9 cellular contexts compared by ENCODE assay signal in genomic region chr13:40539954-40540706, GRCh38.
A peak's percentile ranks its signal among the peaks of the same experiment; 100 is the strongest.
DNase-seq lines count a peak whose midpoint lies in the region; ATAC-seq and TF ChIP-seq lines count a peak whose summit lies in the region.
"Had no signal": no experiment of that assay in that cellular context is flagged by ENCODE, and none has a peak within 500 bp of the region (broad histone marks: within the 10 kb centered on the region; RNA-seq: fewer than 3 reads in every experiment).

No MANE protein-coding gene starts in this region.

- CTCF ChIA-PET in activated CD4-positive, alpha-beta memory T cell treated with anti-CD3 and anti-CD28 coated beads, Interleukin-2, amount 10 ng/mL, durations not matched to agents 7 days and 5 days (lab: Charles Lee): interaction anchor here (0.6 kb wide), 1 partner anchor 372 kb away, joined by 3 read pairs; no protein-coding TSS in a partner anchor

- peak; percentile 78 for DNase-seq in AG20443 (ENCODE audit: low spot score)
- DNase-seq in LHCN-M2 (ENCODE audit: low read depth): peak; percentile 88
- DNase-seq in endothelial cell (ENCODE audit: low spot score): no peak
- no peak for DNase-seq in COR-L47 (lab: John Stamatoyannopoulos, UW)
- no peak for DNase-seq in activated CD4-positive, alpha-beta memory T cell treated with anti-CD3 and anti-CD28 coated beads, Interleukin-2, amount 10 ng/mL, durations not matched to agents 7 days and 5 days
- no peak for DNase-seq in stimulated activated effector memory CD8-positive, alpha-beta T cell treated with anti-CD3 and anti-CD28 coated beads, Interleukin-12 subunit alpha, Interleukin-12 subunit beta, amount 100 ng/mL, for 72 hours (ENCODE audit: low spot score in 2 of 2)
- DNase-seq: WERI-Rb-1 had no signal

- H3K36me3 Mint-ChIP-seq in endothelial cell (ENCODE audit: low read depth, unreplicated experiment): no peaks in the 10 kb centered on the region
- H3K36me3 Mint-ChIP-seq in activated CD4-positive, alpha-beta memory T cell treated with anti-CD3 and anti-CD28 coated beads, Interleukin-2, amount 10 ng/mL, durations not matched to agents 7 days and 5 days (ENCODE audit: low read depth): no peaks in the 10 kb centered on the region
- no peaks in the 10 kb centered on the region for H3K36me3 Mint-ChIP-seq in stimulated activated effector memory CD8-positive, alpha-beta T cell treated with anti-CD3 and anti-CD28 coated beads, Interleukin-12 subunit alpha, Interleukin-12 subunit beta, amount 100 ng/mL, for 72 hours

- H3K36me3 ChIP-seq in mesodermal cell (ENCODE audit: control insufficient read depth, insufficient read depth, low read length): no peaks in the 10 kb centered on the region
- H3K36me3 ChIP-seq: WERI-Rb-1 had no signal

- peak overlapping the region; percentile 75 for H3K27ac Mint-ChIP-seq in endothelial cell (ENCODE audit: unreplicated experiment)
- no peak overlapping the region for H3K27ac Mint-ChIP-seq in activated CD4-positive, alpha-beta memory T cell treated with anti-CD3 and anti-CD28 coated beads, Interleukin-2, amount 10 ng/mL, durations not matched to agents 7 days and 5 days
- H3K27ac Mint-ChIP-seq in stimulated activated effector memory CD8-positive, alpha-beta T cell treated with anti-CD3 and anti-CD28 coated beads, Interleukin-12 subunit alpha, Interleukin-12 subunit beta, amount 100 ng/mL, for 72 hours: no peak overlapping the region

- 69 to 86% methylated on average over 3 of the region's 8 CpGs for WGBS in mesodermal cell (ENCODE audit: insufficient coverage in 2 of 2), 2 experiments

- no peaks in the 10 kb centered on the region for H3K9me3 Mint-ChIP-seq in endothelial cell (ENCODE audit: unreplicated experiment)
- H3K9me3 Mint-ChIP-seq in activated CD4-positive, alpha-beta memory T cell treated with anti-CD3 and anti-CD28 coated beads, Interleukin-2, amount 10 ng/mL, durations not matched to agents 7 days and 5 days: no peaks in the 10 kb centered on the region
- H3K9me3 Mint-ChIP-seq in stimulated activated effector memory CD8-positive, alpha-beta T cell treated with anti-CD3 and anti-CD28 coated beads, Interleukin-12 subunit alpha, Interleukin-12 subunit beta, amount 100 ng/mL, for 72 hours: no peaks in the 10 kb centered on the region

- H3K4me3 ChIP-seq in mesodermal cell (ENCODE audit: extremely low read depth, insufficient read depth, low read length, poor library complexity, severe bottlenecking): no peak overlapping the region

- POLR2A ChIA-PET in activated CD4-positive, alpha-beta memory T cell treated with anti-CD3 and anti-CD28 coated beads, Interleukin-2, amount 10 ng/mL, durations not matched to agents 7 days and 5 days (lab: Charles Lee): no interaction called here

- TF ChIP-seq CTCF in endothelial cell (IDR thresholded peaks at IDR 0.05; ENCODE audit: unreplicated experiment): no peak

- no peak overlapping the region for H3K4me3 Mint-ChIP-seq in endothelial cell (ENCODE audit: unreplicated experiment)
- no peak overlapping the region for H3K4me3 Mint-ChIP-seq in activated CD4-positive, alpha-beta memory T cell treated with anti-CD3 and anti-CD28 coated beads, Interleukin-2, amount 10 ng/mL, durations not matched to agents 7 days and 5 days
- no peak overlapping the region for H3K4me3 Mint-ChIP-seq in stimulated activated effector memory CD8-positive, alpha-beta T cell treated with anti-CD3 and anti-CD28 coated beads, Interleukin-12 subunit alpha, Interleukin-12 subunit beta, amount 100 ng/mL, for 72 hours

- H3K9me3 ChIP-seq in mesodermal cell (ENCODE audit: control insufficient read depth, low read length): no peaks in the 10 kb centered on the region

- H3K4me1 Mint-ChIP-seq in endothelial cell (ENCODE audit: unreplicated experiment): peaks cover 13% of the 10 kb centered on the region
- no peaks in the 10 kb centered on the region for H3K4me1 Mint-ChIP-seq in activated CD4-positive, alpha-beta memory T cell treated with anti-CD3 and anti-CD28 coated beads, Interleukin-2, amount 10 ng/mL, durations not matched to agents 7 days and 5 days
- H3K4me1 Mint-ChIP-seq in stimulated activated effector memory CD8-positive, alpha-beta T cell treated with anti-CD3 and anti-CD28 coated beads, Interleukin-12 subunit alpha, Interleukin-12 subunit beta, amount 100 ng/mL, for 72 hours: peaks cover 7% of the 10 kb centered on the region

- H3K4me1 ChIP-seq in mesodermal cell (ENCODE audit: control insufficient read depth, insufficient read depth, low read length, poor library complexity, severe bottlenecking): peaks cover 9% of the 10 kb centered on the region

- H3K27ac ChIP-seq in mesodermal cell (ENCODE audit: low read depth, low read length, severe bottlenecking): peak overlapping the region; percentile 89
- H3K27ac ChIP-seq: WERI-Rb-1 had no signal

- H3K27me3 Mint-ChIP-seq in endothelial cell (ENCODE audit: unreplicated experiment): no peaks in the 10 kb centered on the region
- H3K27me3 Mint-ChIP-seq in activated CD4-positive, alpha-beta memory T cell treated with anti-CD3 and anti-CD28 coated beads, Interleukin-2, amount 10 ng/mL, durations not matched to agents 7 days and 5 days: no peaks in the 10 kb centered on the region

- ATAC-seq in HG03469 (IDR thresholded peaks at IDR 0.05; ENCODE audit: unreplicated experiment): no peak
- ATAC-seq in stimulated activated effector memory CD8-positive, alpha-beta T cell treated with anti-CD3 and anti-CD28 coated beads, Interleukin-12 subunit alpha, Interleukin-12 subunit beta, amount 100 ng/mL, for 72 hours: no peak

Comparison
In these comparisons a context has a peak if more than half of its experiments do, and no peak if none do; other contexts are left out.
1. DNase-seq: peak in AG20443 (single experiment) and LHCN-M2 (single experiment); none in endothelial cell (single experiment), COR-L47 (single experiment), activated CD4-positive, alpha-beta memory T cell treated with anti-CD3 and anti-CD28 coated beads, Interleukin-2, amount 10 ng/mL, durations not matched to agents 7 days and 5 days (single experiment) and stimulated activated effector memory CD8-positive, alpha-beta T cell treated with anti-CD3 and anti-CD28 coated beads, Interleukin-12 subunit alpha, Interleukin-12 subunit beta, amount 100 ng/mL, for 72 hours (0 of 2).